Comparison of ENCODE assay signal across 14 cellular contexts in genomic region chr3:99760602-99761001, GRCh38.
"Had no signal": no experiment of that assay in that cellular context is flagged by ENCODE, and none has a peak within 500 bp of the region (broad histone marks: within the 10 kb centered on the region; RNA-seq: fewer than 3 reads in every experiment).

No MANE protein-coding gene starts in this region.

- H3K9me3 ChIP-seq: prostate gland, suprapubic skin had no signal

- H3K36me3 ChIP-seq: prostate gland, suprapubic skin had no signal

- H3K4me3 ChIP-seq: prostate gland, suprapubic skin had no signal

- H3K4me1 ChIP-seq: prostate gland, suprapubic skin had no signal

- H3K27me3 ChIP-seq: suprapubic skin had no signal

- ATAC-seq: activated CD4-positive, alpha-beta T cell treated with anti-CD3 and anti-CD28 coated beads for 36 hours; activated T-cell treated with anti-CD3 and anti-CD28 coated beads, Interleukin-2, amount 50 U/mL, for 72 hours; left colon; natural killer cell; stimulated activated naive CD8-positive, alpha-beta T cell treated with anti-CD3 and anti-CD28 coated beads, Interleukin-15, Interleukin-2, amounts not matched to agents 100 U/mL and 50 U/mL, for 24 hours had no signal

- DNase-seq: activated CD4-positive, alpha-beta memory T cell treated with anti-CD3 and anti-CD28 coated beads, Interleukin-2, amount 10 ng/mL, durations not matched to agents 7 days and 5 days; activated CD4-positive, alpha-beta T cell treated with anti-CD3 and anti-CD28 coated beads for 36 hours; activated naive CD8-positive, alpha-beta T cell treated with anti-CD3 and anti-CD28 coated beads, Interleukin-2, amount 10 ng/mL, durations not matched to agents 7 days and 5 days; activated T-cell treated with anti-CD3 and anti-CD28 coated beads, Interleukin-2, amount 50 U/mL, for 72 hours; dermis blood vessel endothelial cell; left colon; mammary epithelial cell; natural killer cell; stimulated activated CD4-positive, alpha-beta T cell treated with anti-CD3 and anti-CD28 coated beads, Interleukin-4, amount 100 ng/mL, for 1 hour; stimulated activated CD8-positive, alpha-beta memory T cell treated with anti-CD3 and anti-CD28 coated beads, Interleukin-4, amount 100 ng/mL, for 48 hours; stimulated activated naive CD8-positive, alpha-beta T cell treated with anti-CD3 and anti-CD28 coated beads, Interleukin-15, Interleukin-2, amounts not matched to agents 100 U/mL and 50 U/mL, for 24 hours; SW 1271 had no signal
